Comparison of ENCODE assay signal across 16 cellular contexts in the genomic region with DNA sequence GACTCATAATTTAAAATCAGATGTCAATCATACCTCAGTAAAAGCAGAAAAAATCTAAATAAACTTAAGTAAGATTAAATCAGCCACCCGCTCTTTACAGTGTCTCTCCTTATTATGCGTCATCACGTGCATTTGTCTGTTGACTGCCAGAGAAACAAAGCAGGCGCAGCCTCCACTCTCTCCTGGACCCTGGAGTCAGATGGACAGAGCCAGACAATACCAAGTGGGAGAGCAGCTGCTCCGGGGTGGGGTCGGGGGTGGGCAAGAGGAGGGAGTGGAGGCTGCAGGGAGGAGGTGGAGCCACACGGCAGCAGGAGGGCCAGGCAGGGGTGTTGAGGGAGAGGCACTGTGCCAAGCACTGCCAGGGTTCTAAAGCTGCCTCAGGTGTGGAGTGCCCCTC.
A peak's percentile ranks its signal among the peaks of the same experiment; 100 is the strongest.
DNase-seq lines count a peak whose midpoint lies in the region; ATAC-seq and TF ChIP-seq lines count a peak whose summit lies in the region.
"Had no signal": no experiment of that assay in that cellular context is flagged by ENCODE, and none has a peak within 500 bp of the region (broad histone marks: within the 10 kb centered on the region; RNA-seq: fewer than 3 reads in every experiment).

No MANE protein-coding gene starts in this region.

- no peaks in the 10 kb centered on the region for H3K9me3 ChIP-seq in naive thymus-derived CD4-positive, alpha-beta T cell (ENCODE audit: control insufficient read depth in 2 of 3, low read length in 3 of 3)
- H3K9me3 ChIP-seq: testis had no signal

- no peaks in the 10 kb centered on the region for H3K27me3 ChIP-seq in naive thymus-derived CD4-positive, alpha-beta T cell (ENCODE audit: control insufficient read depth in 2 of 2, insufficient read depth in 2 of 2, low read length in 2 of 2)
- H3K27me3 ChIP-seq: testis had no signal

- H3K4me1 Mint-ChIP-seq in glutamatergic neuron (ENCODE audit: low read depth, unreplicated experiment) (peaks cover 15% of the 10 kb centered on the region), natural killer cell (no peaks in the 10 kb centered on the region)
- H3K4me1 Mint-ChIP-seq in naive thymus-derived CD4-positive, alpha-beta T cell, result peaks cover 0 to 3% (median 0%) of the 10 kb centered on the region in 7 donors
- no peaks in the 10 kb centered on the region for H3K4me1 Mint-ChIP-seq in activated naive CD4-positive, alpha-beta T cell treated with anti-CD3 and anti-CD28 coated beads, Interleukin-2, amount 10 ng/mL, durations not matched to agents 7 days and 5 days
- no peaks in the 10 kb centered on the region for H3K4me1 Mint-ChIP-seq in activated CD4-positive, alpha-beta T cell treated with anti-CD3 and anti-CD28 coated beads, Interleukin-2, amount 10 ng/mL, durations not matched to agents 7 days and 5 days

- DNase-seq in DMS153 (lab: John Stamatoyannopoulos, UW) (peak; percentile 78), NCI-H1105 treated with DMSO at 0.1 percent for 48 hours (lab: John Stamatoyannopoulos, UW) (peak; percentile 92), NCI-H69 (lab: John Stamatoyannopoulos, UW) (peak; percentile 98), glutamatergic neuron (peak; percentile 49), natural killer cell (no peak)
- no peak for DNase-seq in naive thymus-derived CD4-positive, alpha-beta T cell
- DNase-seq in activated naive CD4-positive, alpha-beta T cell treated with anti-CD3 and anti-CD28 coated beads, Interleukin-2, amount 10 ng/mL, durations not matched to agents 7 days and 5 days, result no peak
- DNase-seq in activated CD4-positive, alpha-beta T cell treated with anti-CD3 and anti-CD28 coated beads, Interleukin-2, amount 10 ng/mL, durations not matched to agents 7 days and 5 days, result no peak
- DNase-seq: effector memory CD8-positive, alpha-beta T cell; hippocampal formation; kidney; mesendoderm; stimulated activated CD4-positive, alpha-beta T cell treated with anti-CD3 and anti-CD28 coated beads, Interleukin-4, amount 100 ng/mL, for 4 hours; testis had no signal

- POLR2A ChIA-PET in naive thymus-derived CD4-positive, alpha-beta T cell (lab: Charles Lee), result no interaction called here
- POLR2A ChIA-PET in activated CD4-positive, alpha-beta T cell treated with anti-CD3 and anti-CD28 coated beads, Interleukin-2, amount 10 ng/mL, durations not matched to agents 7 days and 5 days (lab: Charles Lee), result no interaction called here

- no peak overlapping the region for H3K4me3 ChIP-seq in naive thymus-derived CD4-positive, alpha-beta T cell (ENCODE audit: low read length)
- H3K4me3 ChIP-seq: testis had no signal

- H3K27ac Mint-ChIP-seq in glutamatergic neuron (ENCODE audit: unreplicated experiment), result peak overlapping the region; percentile 92
- no peak overlapping the region for H3K27ac Mint-ChIP-seq in naive thymus-derived CD4-positive, alpha-beta T cell
- no peak overlapping the region for H3K27ac Mint-ChIP-seq in activated naive CD4-positive, alpha-beta T cell treated with anti-CD3 and anti-CD28 coated beads, Interleukin-2, amount 10 ng/mL, durations not matched to agents 7 days and 5 days
- H3K27ac Mint-ChIP-seq in activated CD4-positive, alpha-beta T cell treated with anti-CD3 and anti-CD28 coated beads, Interleukin-2, amount 10 ng/mL, durations not matched to agents 7 days and 5 days, result no peak overlapping the region
- no peak overlapping the region for H3K27ac Mint-ChIP-seq in natural killer cell
- H3K27ac Mint-ChIP-seq: activated T-helper 2 cell treated with anti-CD3 and anti-CD28 coated beads, Interferon-gamma antibody, Interleukin-2, Interleukin-4, amounts not matched to agents 10 μg/mL and 5 μg/mL and 100 μg/mL, durations not matched to agents 14 hours and 24 hours and 36 hours; effector memory CD8-positive, alpha-beta T cell had no signal

- peaks cover 3% of the 10 kb centered on the region for H3K27me3 Mint-ChIP-seq in glutamatergic neuron (ENCODE audit: unreplicated experiment)
- peaks cover 0 to 3% (median 0%) of the 10 kb centered on the region in 5 donors for H3K27me3 Mint-ChIP-seq in naive thymus-derived CD4-positive, alpha-beta T cell
- peaks cover 1% of the 10 kb centered on the region for H3K27me3 Mint-ChIP-seq in activated naive CD4-positive, alpha-beta T cell treated with anti-CD3 and anti-CD28 coated beads, Interleukin-2, amount 10 ng/mL, durations not matched to agents 7 days and 5 days
- H3K27me3 Mint-ChIP-seq in activated CD4-positive, alpha-beta T cell treated with anti-CD3 and anti-CD28 coated beads, Interleukin-2, amount 10 ng/mL, durations not matched to agents 7 days and 5 days, result no peaks in the 10 kb centered on the region
- H3K27me3 Mint-ChIP-seq in natural killer cell (ENCODE audit: low read depth in 2 of 2), result no peaks in the 10 kb centered on the region

- ATAC-seq in naive thymus-derived CD4-positive, alpha-beta T cell, result no peak
- no peak for ATAC-seq in natural killer cell
- ATAC-seq: effector memory CD8-positive, alpha-beta T cell had no signal

- no peaks in the 10 kb centered on the region for H3K4me1 ChIP-seq in naive thymus-derived CD4-positive, alpha-beta T cell (ENCODE audit: control insufficient read depth in 2 of 2, insufficient read depth in 2 of 2, low read length in 2 of 2)
- H3K4me1 ChIP-seq: testis had no signal

- no peak for TF ChIP-seq CTCF in glutamatergic neuron (IDR thresholded peaks at IDR 0.05; ENCODE audit: partially characterized antibody, unreplicated experiment)
- no peak for TF ChIP-seq CTCF in natural killer cell (IDR thresholded peaks at IDR 0.05)

- intact Hi-C loops in naive thymus-derived CD4-positive, alpha-beta T cell (cut with micrococcal nuclease), result no loop called here
- intact Hi-C loops in natural killer cell (cut with micrococcal nuclease), result no loop called here

- CTCF ChIA-PET in naive thymus-derived CD4-positive, alpha-beta T cell (lab: Charles Lee), result no interaction called here
- CTCF ChIA-PET in activated naive CD4-positive, alpha-beta T cell treated with anti-CD3 and anti-CD28 coated beads, Interleukin-2, amount 10 ng/mL, durations not matched to agents 7 days and 5 days (lab: Charles Lee), result no interaction called here
- CTCF ChIA-PET in activated CD4-positive, alpha-beta T cell treated with anti-CD3 and anti-CD28 coated beads, Interleukin-2, amount 10 ng/mL, durations not matched to agents 7 days and 5 days (lab: Charles Lee), result no interaction called here

- H3K36me3 ChIP-seq in naive thymus-derived CD4-positive, alpha-beta T cell (ENCODE audit: control insufficient read depth in 2 of 3, insufficient read depth in 3 of 3, low read length in 3 of 3), result no peaks in the 10 kb centered on the region

- H3K9me3 Mint-ChIP-seq in glutamatergic neuron (ENCODE audit: unreplicated experiment), result peaks cover 3% of the 10 kb centered on the region
- no peaks in the 10 kb centered on the region for H3K9me3 Mint-ChIP-seq in naive thymus-derived CD4-positive, alpha-beta T cell
- H3K9me3 Mint-ChIP-seq in activated naive CD4-positive, alpha-beta T cell treated with anti-CD3 and anti-CD28 coated beads, Interleukin-2, amount 10 ng/mL, durations not matched to agents 7 days and 5 days, result no peaks in the 10 kb centered on the region
- H3K9me3 Mint-ChIP-seq in activated CD4-positive, alpha-beta T cell treated with anti-CD3 and anti-CD28 coated beads, Interleukin-2, amount 10 ng/mL, durations not matched to agents 7 days and 5 days, result no peaks in the 10 kb centered on the region
- no peaks in the 10 kb centered on the region for H3K9me3 Mint-ChIP-seq in natural killer cell
- H3K9me3 Mint-ChIP-seq: activated T-helper 2 cell treated with anti-CD3 and anti-CD28 coated beads, Interferon-gamma antibody, Interleukin-2, Interleukin-4, amounts not matched to agents 10 μg/mL and 5 μg/mL and 100 μg/mL, durations not matched to agents 14 hours and 24 hours and 36 hours; effector memory CD8-positive, alpha-beta T cell had no signal

- H3K4me3 Mint-ChIP-seq in glutamatergic neuron (ENCODE audit: unreplicated experiment) (peak overlapping the region; percentile 33), natural killer cell (no peak overlapping the region)
- no peak overlapping the region for H3K4me3 Mint-ChIP-seq in naive thymus-derived CD4-positive, alpha-beta T cell
- no peak overlapping the region for H3K4me3 Mint-ChIP-seq in activated naive CD4-positive, alpha-beta T cell treated with anti-CD3 and anti-CD28 coated beads, Interleukin-2, amount 10 ng/mL, durations not matched to agents 7 days and 5 days
- no peak overlapping the region for H3K4me3 Mint-ChIP-seq in activated CD4-positive, alpha-beta T cell treated with anti-CD3 and anti-CD28 coated beads, Interleukin-2, amount 10 ng/mL, durations not matched to agents 7 days and 5 days
- H3K4me3 Mint-ChIP-seq: effector memory CD8-positive, alpha-beta T cell had no signal

- H3K36me3 Mint-ChIP-seq in glutamatergic neuron (ENCODE audit: unreplicated experiment) (no peaks in the 10 kb centered on the region), natural killer cell (no peaks in the 10 kb centered on the region)
- no peaks in the 10 kb centered on the region for H3K36me3 Mint-ChIP-seq in naive thymus-derived CD4-positive, alpha-beta T cell
- H3K36me3 Mint-ChIP-seq in activated naive CD4-positive, alpha-beta T cell treated with anti-CD3 and anti-CD28 coated beads, Interleukin-2, amount 10 ng/mL, durations not matched to agents 7 days and 5 days, result no peaks in the 10 kb centered on the region
- H3K36me3 Mint-ChIP-seq in activated CD4-positive, alpha-beta T cell treated with anti-CD3 and anti-CD28 coated beads, Interleukin-2, amount 10 ng/mL, durations not matched to agents 7 days and 5 days (ENCODE audit: low read depth), result no peaks in the 10 kb centered on the region

- H3K27ac ChIP-seq in naive thymus-derived CD4-positive, alpha-beta T cell (ENCODE audit: low read depth, low read length), result no peak overlapping the region
- H3K27ac ChIP-seq: RWPE1, testis had no signal

Comparison
In these comparisons a context has a peak if more than half of its experiments do, and no peak if none do; other contexts are left out.
1. DNase-seq: peak in DMS153 (single experiment), NCI-H1105 treated with DMSO at 0.1 percent for 48 hours (single experiment), NCI-H69 (single experiment) and glutamatergic neuron (single experiment); none in naive thymus-derived CD4-positive, alpha-beta T cell (0 of 9), activated naive CD4-positive, alpha-beta T cell treated with anti-CD3 and anti-CD28 coated beads, Interleukin-2, amount 10 ng/mL, durations not matched to agents 7 days and 5 days (single experiment), activated CD4-positive, alpha-beta T cell treated with anti-CD3 and anti-CD28 coated beads, Interleukin-2, amount 10 ng/mL, durations not matched to agents 7 days and 5 days (single experiment) and natural killer cell (single experiment).